In the genomic region with DNA sequence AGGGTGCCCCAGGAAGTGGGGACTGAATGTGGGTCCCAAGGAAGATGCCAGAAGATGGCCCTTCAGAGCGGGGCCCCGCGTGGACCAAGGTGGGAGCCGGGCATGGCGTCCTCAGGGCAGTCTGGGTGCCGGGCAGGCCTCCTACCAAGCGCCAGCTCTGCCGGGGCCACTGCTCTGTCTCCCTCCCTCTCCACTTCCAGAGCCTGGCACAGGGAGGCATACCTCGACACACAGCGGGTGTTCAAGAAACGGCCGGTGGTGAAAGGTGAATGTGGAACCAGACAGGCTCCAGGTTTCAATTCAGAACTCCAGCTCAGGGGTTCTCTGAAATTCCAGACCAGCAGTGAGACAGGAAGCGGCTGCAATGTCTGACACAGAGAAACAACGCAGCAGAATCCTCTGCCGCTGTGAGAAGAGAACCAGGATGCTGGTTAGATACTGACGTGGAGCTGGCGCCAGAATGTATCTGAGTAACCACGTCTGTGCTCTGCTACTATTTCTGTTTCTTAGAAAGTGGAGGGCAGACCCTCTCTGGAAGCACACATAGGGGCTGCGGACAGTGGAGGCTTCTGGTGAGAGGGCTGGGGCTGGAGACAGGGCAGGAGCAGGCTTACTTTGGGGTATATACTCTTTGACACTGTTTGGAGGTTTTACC, we compare ENCODE assay signal across 1 cellular context.
A peak's percentile ranks its signal among the peaks of the same experiment; 100 is the strongest.
TF ChIP-seq lines count a peak whose summit lies in the region.

No MANE protein-coding gene starts in this region.

TF ChIP-seq in IMR-90, 13 proteins besides CTCF, POLR2A, EP300 and RAD21:
- 0 out of 2 replicates have a peak, but pooled peaks have one; percentile 13 for TF ChIP-seq CEBPB (IDR thresholded peaks at IDR 0.05; ENCODE audit: low read depth, low read length)
- 0 out of 2 replicates have a peak, but pooled peaks have one; percentile 9 for TF ChIP-seq MXI1 (IDR thresholded peaks at IDR 0.05; ENCODE audit: borderline replicate concordance, low read depth, low read length)
- TF ChIP-seq NFE2L2 (IDR thresholded peaks at IDR 0.05; ENCODE audit: low read depth, low read length), result no peak
- TF ChIP-seq MAFK (IDR thresholded peaks at IDR 0.05; ENCODE audit: low read depth, low read length), result peak; percentile 54
TF ChIP-seq in IMR-90: peak in this region for 3.
